ENCODE assay signal across 8 cellular contexts in genomic region chr12:38664661-38665269, GRCh38.
DNase-seq lines count a peak whose midpoint lies in the region; ATAC-seq and TF ChIP-seq lines count a peak whose summit lies in the region.

No MANE protein-coding gene starts in this region.

- intact Hi-C loops in upper lobe of right lung (cut with DNase I), result no loop called here

- no peaks in the 10 kb centered on the region for H3K36me3 Mint-ChIP-seq in endothelial cell (ENCODE audit: low read depth, unreplicated experiment)

- peak; percentile 73 for TF ChIP-seq CTCF in LNCAP (IDR thresholded peaks at IDR 0.05)
- peak; percentile 49 for TF ChIP-seq CTCF in endothelial cell (IDR thresholded peaks at IDR 0.05; ENCODE audit: unreplicated experiment)
- peak; percentile 38 for TF ChIP-seq CTCF in upper lobe of right lung (IDR thresholded peaks at IDR 0.05)

- no peaks in the 10 kb centered on the region for H3K9me3 Mint-ChIP-seq in endothelial cell (ENCODE audit: unreplicated experiment)

- no peak overlapping the region for H3K4me3 Mint-ChIP-seq in endothelial cell (ENCODE audit: unreplicated experiment)

- H3K27ac Mint-ChIP-seq in endothelial cell (ENCODE audit: unreplicated experiment), result no peak overlapping the region

- H3K4me1 ChIP-seq in upper lobe of right lung, result no peaks in the 10 kb centered on the region

- DNase-seq in DMS53 treated with DMSO at 0.1 percent for 48 hours (lab: John Stamatoyannopoulos, UW; ENCODE audit: unreplicated experiment) (peak; percentile 23), endothelial cell (ENCODE audit: low spot score) (peak; percentile 12), upper lobe of right lung (no peak), cortex of kidney (lab: John Stamatoyannopoulos, UW) (no peak), islet precursor cell (no peak), T1000 (lab: John Stamatoyannopoulos, UW) (no peak)

- H3K9me3 ChIP-seq in upper lobe of right lung, result peaks cover 7% of the 10 kb centered on the region

- H3K4me3 ChIP-seq in upper lobe of right lung, result no peak overlapping the region

- ATAC-seq in GM21390 (IDR thresholded peaks at IDR 0.05; ENCODE audit: unreplicated experiment), result peak; percentile 81
- ATAC-seq in upper lobe of right lung, result peak; percentile 48

- H3K27ac ChIP-seq in upper lobe of right lung, result no peak overlapping the region

- H3K4me1 Mint-ChIP-seq in endothelial cell (ENCODE audit: unreplicated experiment), result peaks cover 2% of the 10 kb centered on the region

- H3K27me3 Mint-ChIP-seq in endothelial cell (ENCODE audit: unreplicated experiment), result no peaks in the 10 kb centered on the region

- peaks cover 11% of the 10 kb centered on the region for H3K36me3 ChIP-seq in upper lobe of right lung

- no peaks in the 10 kb centered on the region for H3K27me3 ChIP-seq in upper lobe of right lung

Comparison
In these comparisons a context has a peak if more than half of its experiments do, and no peak if none do; other contexts are left out.
1. DNase-seq: peak in DMS53 treated with DMSO at 0.1 percent for 48 hours (single experiment) and endothelial cell (single experiment); none in upper lobe of right lung (single experiment), cortex of kidney (single experiment), islet precursor cell (single experiment) and T1000 (single experiment).
2. Peak in every context shown above with its lines, with median percentiles within 50 percentile points of each other: CTCF ChIP-seq.